8 cellular contexts compared by ENCODE assay signal in the genomic region with DNA sequence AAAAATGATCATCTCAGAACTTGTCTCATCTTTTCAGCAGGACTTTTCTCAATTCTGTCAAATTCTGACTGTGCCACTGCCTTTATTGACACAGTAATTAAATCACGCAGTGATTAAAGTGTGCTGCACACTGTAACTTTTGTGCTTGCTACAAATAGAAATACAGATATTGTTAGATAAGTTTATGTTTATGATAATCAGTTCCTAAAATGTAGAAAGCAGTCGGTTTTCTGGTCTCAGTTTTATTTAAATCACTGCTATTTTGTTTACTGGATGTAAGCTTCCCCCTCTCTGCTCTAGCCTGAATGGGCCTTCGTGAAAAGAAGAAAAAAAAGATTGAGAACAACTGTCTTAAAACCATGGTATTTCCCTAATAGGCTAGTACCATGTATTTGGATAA.
DNase-seq lines count a peak whose midpoint lies in the region; ATAC-seq lines count a peak whose summit lies in the region.

No MANE protein-coding gene starts in this region.

- peaks cover 11% of the 10 kb centered on the region for H3K36me3 Mint-ChIP-seq in activated CD4-positive, alpha-beta T cell treated with anti-CD3 and anti-CD28 coated beads for 36 hours (ENCODE audit: low read depth)
- H3K36me3 Mint-ChIP-seq in T-helper 17 cell (ENCODE audit: low read depth) (no peaks in the 10 kb centered on the region), immature natural killer cell (peaks cover 0 to 4% (median 0%) of the 10 kb centered on the region in 3 donors)

- peak overlapping the region; percentile 82 for H3K4me3 Mint-ChIP-seq in activated CD4-positive, alpha-beta T cell treated with anti-CD3 and anti-CD28 coated beads for 36 hours
- no peak overlapping the region for H3K4me3 Mint-ChIP-seq in T-helper 17 cell
- peak overlapping the region in 3 of 5 donors; percentile 33 to 47 (median 46) for H3K4me3 Mint-ChIP-seq in immature natural killer cell

- intact Hi-C loops in activated CD4-positive, alpha-beta T cell treated with anti-CD3 and anti-CD28 coated beads for 36 hours (cut with DNase I, micrococcal nuclease): loop anchor here (5.0 to 10.0 kb wide), 5 partner anchors 510 to 1618 kb away; partner anchors contain the start of gene NBEA (in 1 of the 2)
- intact Hi-C loops in posterior vena cava (cut with DNase I): loop anchor here (10.0 kb wide), 1 partner anchor 180 kb away; no protein-coding TSS in a partner anchor

- H3K9me3 ChIP-seq in T-helper 17 cell (ENCODE audit: control insufficient read depth, low read length, poor library complexity, severe bottlenecking): no peaks in the 10 kb centered on the region

- peak overlapping the region; percentile 99 for H3K27ac Mint-ChIP-seq in activated CD4-positive, alpha-beta T cell treated with anti-CD3 and anti-CD28 coated beads for 36 hours
- peak overlapping the region; percentile 99 for H3K27ac Mint-ChIP-seq in T-helper 17 cell
- H3K27ac Mint-ChIP-seq in immature natural killer cell: peak overlapping the region; percentile 42 to 100 (median 99)

- peaks cover 50% of the 10 kb centered on the region for H3K4me1 Mint-ChIP-seq in activated CD4-positive, alpha-beta T cell treated with anti-CD3 and anti-CD28 coated beads for 36 hours
- H3K4me1 Mint-ChIP-seq in T-helper 17 cell: peaks cover 25% of the 10 kb centered on the region
- H3K4me1 Mint-ChIP-seq in immature natural killer cell: peaks cover 38 to 41% of the 10 kb centered on the region in 2 donors

- ATAC-seq in activated CD4-positive, alpha-beta T cell treated with anti-CD3 and anti-CD28 coated beads for 36 hours: no peak
- ATAC-seq in T-helper 17 cell: no peak
- no peak for ATAC-seq in GM21390 (IDR thresholded peaks at IDR 0.05; ENCODE audit: unreplicated experiment)

- CTCF ChIA-PET in activated CD4-positive, alpha-beta T cell treated with anti-CD3 and anti-CD28 coated beads for 36 hours (lab: Charles Lee): interaction anchor here (1.0 to 2.1 kb wide), 3 partner anchors 8 to 318 kb away, joined by 3 to 30 read pairs (median 3); no protein-coding TSS in a partner anchor

- DNase-seq in activated CD4-positive, alpha-beta T cell treated with anti-CD3 and anti-CD28 coated beads for 36 hours: no peak
- DNase-seq in activated CD4-positive, alpha-beta T cell treated with anti-CD3 and anti-CD28 coated beads for 48 hours: no peak
- DNase-seq in T-helper 17 cell (no peak), immature natural killer cell (no peak), superior temporal gyrus (ENCODE audit: extremely low spot score) (peak; percentile 65), SKM-1 (lab: John Stamatoyannopoulos, UW; ENCODE audit: unreplicated experiment) (no peak), posterior vena cava (ENCODE audit: low spot score) (no peak)

- POLR2A ChIA-PET in activated CD4-positive, alpha-beta T cell treated with anti-CD3 and anti-CD28 coated beads for 36 hours (lab: Charles Lee): no interaction called here

- no peaks in the 10 kb centered on the region for H3K27me3 Mint-ChIP-seq in activated CD4-positive, alpha-beta T cell treated with anti-CD3 and anti-CD28 coated beads for 36 hours
- H3K27me3 Mint-ChIP-seq in T-helper 17 cell: no peaks in the 10 kb centered on the region
- H3K27me3 Mint-ChIP-seq in immature natural killer cell (ENCODE audit: low read depth in 3 of 3): peaks cover 9 to 15% (median 15%) of the 10 kb centered on the region in 3 donors

- H3K9me3 Mint-ChIP-seq in activated CD4-positive, alpha-beta T cell treated with anti-CD3 and anti-CD28 coated beads for 36 hours (ENCODE audit: low read depth): peaks cover 4% of the 10 kb centered on the region
- H3K9me3 Mint-ChIP-seq in immature natural killer cell: peaks cover 0 to 1% (median 0%) of the 10 kb centered on the region in 6 donors
